In genomic region chr20:9615766-9616454, GRCh38 we compare ENCODE assay signal across 11 cellular contexts.
DNase-seq lines count a peak whose midpoint lies in the region; ATAC-seq and TF ChIP-seq lines count a peak whose summit lies in the region.
"Had no signal": no experiment of that assay in that cellular context is flagged by ENCODE, and none has a peak within 500 bp of the region (broad histone marks: within the 10 kb centered on the region; RNA-seq: fewer than 3 reads in every experiment).

No MANE protein-coding gene starts in this region.

- in situ Hi-C loops in G401 (cut with HindIII; ENCODE audit: low sequenced_read_pairs): no loop called here

- no peaks in the 10 kb centered on the region for H3K36me3 ChIP-seq in right lobe of liver
- H3K36me3 ChIP-seq in trophoblast cell (ENCODE audit: control insufficient read depth in 1 of 2, insufficient read depth in 2 of 2, low read length in 2 of 2): no peaks in the 10 kb centered on the region
- no peaks in the 10 kb centered on the region for H3K36me3 ChIP-seq in PC-9 (ENCODE audit: low read depth)
- H3K36me3 ChIP-seq: neutrophil had no signal

- H3K4me2 ChIP-seq in trophoblast cell (ENCODE audit: low read length) (no peak overlapping the region), PC-9 (no peak overlapping the region)

- H2BK5ac ChIP-seq in trophoblast cell (ENCODE audit: low read depth, low read length, poor library complexity): no peak overlapping the region

- H3K9me2 ChIP-seq in PC-9 (ENCODE audit: insufficient read depth): no peaks in the 10 kb centered on the region

- no peak overlapping the region for H3K27ac Mint-ChIP-seq in T-helper 2 cell treated with Interferon-gamma antibody and Interleukin-4, amounts not matched to agents 5 μg/mL and 100 μg/mL, for 36 hours

- no peak overlapping the region for H4K8ac ChIP-seq in trophoblast cell (ENCODE audit: low read depth, low read length)

- H2BK12ac ChIP-seq in trophoblast cell (ENCODE audit: low read length): no peak overlapping the region

- H3K14ac ChIP-seq in trophoblast cell (ENCODE audit: low read length): no peak overlapping the region

- no peaks in the 10 kb centered on the region for H3K9me3 ChIP-seq in right lobe of liver
- no peaks in the 10 kb centered on the region for H3K9me3 ChIP-seq in trophoblast cell (ENCODE audit: insufficient read depth, low read depth, low read length)
- H3K9me3 ChIP-seq in PC-9 (ENCODE audit: insufficient read depth, low read depth): no peaks in the 10 kb centered on the region
- H3K9me3 ChIP-seq: neutrophil had no signal

- H3K4me3 Mint-ChIP-seq in T-helper 2 cell treated with Interferon-gamma antibody and Interleukin-4, amounts not matched to agents 5 μg/mL and 100 μg/mL, for 36 hours: no peak overlapping the region

- no peak overlapping the region for H3K4me3 ChIP-seq in right lobe of liver
- no peak overlapping the region for H3K4me3 ChIP-seq in trophoblast cell (ENCODE audit: low read depth, low read length)
- no peak overlapping the region for H3K4me3 ChIP-seq in PC-9

- H4K12ac ChIP-seq in trophoblast cell (ENCODE audit: low read depth, low read length): no peak overlapping the region

- H2BK120ac ChIP-seq in trophoblast cell (ENCODE audit: insufficient read depth, low read length, poor library complexity): no peak overlapping the region

- no peak overlapping the region for H3K9ac ChIP-seq in trophoblast cell (ENCODE audit: low read length)

- H4K20me1 ChIP-seq in PC-9 (ENCODE audit: insufficient read depth): no peaks in the 10 kb centered on the region

- H3K27me3 Mint-ChIP-seq in T-helper 2 cell treated with Interferon-gamma antibody and Interleukin-4, amounts not matched to agents 5 μg/mL and 100 μg/mL, for 36 hours (ENCODE audit: low read depth): no peaks in the 10 kb centered on the region

- DNase-seq in G401 (ENCODE audit: low spot score) (peak; percentile 36), NAMALWA (ENCODE audit: low spot score) (peak; percentile 80), right lobe of liver (no peak), trophoblast cell (no peak), PC-9 (no peak)
- DNase-seq in T-helper 2 cell treated with Interferon-gamma antibody and Interleukin-4, amounts not matched to agents 5 μg/mL and 100 μg/mL, for 36 hours (ENCODE audit: low spot score): no peak
- DNase-seq: NCI-H1105 treated with DMSO at 0.1 percent for 48 hours had no signal

- no peaks in the 10 kb centered on the region for H3K9me3 Mint-ChIP-seq in T-helper 2 cell treated with Interferon-gamma antibody and Interleukin-4, amounts not matched to agents 5 μg/mL and 100 μg/mL, for 36 hours

- POLR2A ChIA-PET in PC-9 (lab: Charles Lee; ENCODE audit: unreplicated experiment): no interaction called here

- no peak overlapping the region for H3K4ac ChIP-seq in trophoblast cell (ENCODE audit: low read depth, low read length)

- peak; percentile 97 for ATAC-seq in GM19452 (IDR thresholded peaks at IDR 0.05; ENCODE audit: unreplicated experiment)
- peak; percentile 94 for ATAC-seq in HG03025 (IDR thresholded peaks at IDR 0.05; ENCODE audit: low FRiP score, unreplicated experiment)
- ATAC-seq in right lobe of liver: no peak

- H3K27me3 ChIP-seq in right lobe of liver (no peaks in the 10 kb centered on the region), trophoblast cell (ENCODE audit: insufficient read depth, low read length) (no peaks in the 10 kb centered on the region), PC-9 (ENCODE audit: insufficient read depth, low read depth) (no peaks in the 10 kb centered on the region; the same call in 1 of the 2 replicates)

- no peak overlapping the region for H3K23ac ChIP-seq in trophoblast cell (ENCODE audit: low read length)

- TF ChIP-seq CTCF in right lobe of liver (IDR thresholded peaks at IDR 0.05): no peak
- no peak for TF ChIP-seq CTCF in PC-9 (conservative IDR thresholded peaks at IDR 0.05)

- H3K79me2 ChIP-seq in trophoblast cell (ENCODE audit: control insufficient read depth, insufficient read depth, low read length, poor library complexity) (no peaks in the 10 kb centered on the region), PC-9 (ENCODE audit: low read depth) (no peaks in the 10 kb centered on the region)

- intact Hi-C loops in right lobe of liver (cut with DNase I) (loop anchor here in 1 of 2 donors (10.0 kb wide), 1 partner anchor 201 kb away; no protein-coding TSS in a partner anchor), PC-9 (cut with micrococcal nuclease; ENCODE audit: unreplicated experiment) (loop anchor here (5.0 kb wide), 5 partner anchors 361 to 1671 kb away; partner anchors contain the start of gene JAG1)

- no peaks in the 10 kb centered on the region for H3K79me1 ChIP-seq in trophoblast cell (ENCODE audit: low read length)

- no peak overlapping the region for H2AFZ ChIP-seq in trophoblast cell (ENCODE audit: insufficient read depth, low read length, poor library complexity)
- no peak overlapping the region for H2AFZ ChIP-seq in PC-9

- BruUV-seq in PC-9 (replicated peaks; lab: Mats Ljungman, UMichigan): no TSS peak

- no peaks in the 10 kb centered on the region for H3K4me1 Mint-ChIP-seq in T-helper 2 cell treated with Interferon-gamma antibody and Interleukin-4, amounts not matched to agents 5 μg/mL and 100 μg/mL, for 36 hours (ENCODE audit: low read depth)

- no peaks in the 10 kb centered on the region for H3F3A ChIP-seq in PC-9 (ENCODE audit: insufficient read depth, low read depth)

- no peak overlapping the region for H3K18ac ChIP-seq in trophoblast cell (ENCODE audit: low read length)

- H3K27ac ChIP-seq in right lobe of liver (no peak overlapping the region), trophoblast cell (ENCODE audit: low read depth, low read length) (no peak overlapping the region), PC-9 (no peak overlapping the region)
- H3K27ac ChIP-seq: neutrophil, SK-N-MC had no signal

- WGBS in right lobe of liver (ENCODE audit: insufficient coverage, low coverage, low lambda C conversion rate, missing lambda C conversion rate): 55% methylated on average over 6 of the region's 8 CpGs
- WGBS in trophoblast cell (ENCODE audit: extremely low coverage, insufficient coverage, insufficient read length): no CpG with 5 or more reads among the region's 8 CpGs

- no peaks in the 10 kb centered on the region for H3K36me3 Mint-ChIP-seq in T-helper 2 cell treated with Interferon-gamma antibody and Interleukin-4, amounts not matched to agents 5 μg/mL and 100 μg/mL, for 36 hours (ENCODE audit: low read depth)

- H4K91ac ChIP-seq in trophoblast cell (ENCODE audit: low read depth, low read length): no peak overlapping the region

- H3K4me1 ChIP-seq in right lobe of liver: peaks cover 0 to 2% (median 0%) of the 10 kb centered on the region in 4 donors
- H3K4me1 ChIP-seq in trophoblast cell (ENCODE audit: control insufficient read depth in 1 of 2, insufficient read depth in 2 of 2, low read length in 2 of 2): no peaks in the 10 kb centered on the region
- no peaks in the 10 kb centered on the region for H3K4me1 ChIP-seq in PC-9 (replicated peaks; ENCODE audit: insufficient read depth)

- TF ChIP-seq POLR2A in right lobe of liver (IDR thresholded peaks at IDR 0.05): no peak

- H2AK5ac ChIP-seq in trophoblast cell (ENCODE audit: low read length): no peak overlapping the region

- CTCF ChIA-PET in PC-9 (lab: Charles Lee): no interaction called here

Comparison
In these comparisons a context has a peak if more than half of its experiments do, and no peak if none do; other contexts are left out.
1. DNase-seq: peak in G401 (single experiment) and NAMALWA (single experiment); none in right lobe of liver (0 of 3), trophoblast cell (0 of 2), PC-9 (0 of 2) and T-helper 2 cell treated with Interferon-gamma antibody and Interleukin-4, amounts not matched to agents 5 μg/mL and 100 μg/mL, for 36 hours (single experiment).
2. ATAC-seq: peak in GM19452 (single experiment) and HG03025 (single experiment); none in right lobe of liver (0 of 4).